10 cellular contexts compared by ENCODE assay signal in genomic region chr1:155984341-155984740, GRCh38. TPM values are rescaled to one million over a fixed set of nuclear protein-coding genes. Genes with fewer than 3 reads are reported as not detected.
DNase-seq lines count a peak whose midpoint lies in the region; ATAC-seq and TF ChIP-seq lines count a peak whose summit lies in the region.
"Had no signal": no experiment of that assay in that cellular context is flagged by ENCODE, and none has a peak within 500 bp of the region (broad histone marks: within the 10 kb centered on the region; RNA-seq: fewer than 3 reads in every experiment).

No MANE protein-coding gene starts in this region.

- WGBS in psoas muscle, 3 donors: 81 to 84% (median 82%) methylated on average over 7 of the region's 7 CpGs

- peak; percentile 63 for DNase-seq in NCI-H2171 treated with DMSO at 0.1 percent for 48 hours (lab: John Stamatoyannopoulos, UW)
- DNase-seq in epithelial cell of prostate (ENCODE audit: low read depth, low spot score): no peak
- DNase-seq in psoas muscle: no peak
- DNase-seq in H4 (ENCODE audit: low spot score): no peak
- no peak for DNase-seq in KG1 (lab: John Stamatoyannopoulos, UW)
- DNase-seq in stimulated activated CD4-positive, alpha-beta T cell treated with anti-CD3 and anti-CD28 coated beads, Interleukin-2, amount 100 ng/mL, for 24 hours: no peak
- DNase-seq: activated CD4-positive, alpha-beta T cell treated with anti-CD3 and anti-CD28 coated beads for 36 hours; immature natural killer cell had no signal

- peaks cover 47% of the 10 kb centered on the region for H3K4me1 ChIP-seq in ES-I3 (ENCODE audit: insufficient read depth, low read length)
- H3K4me1 ChIP-seq in psoas muscle: peaks cover 38% of the 10 kb centered on the region

- H3K9ac ChIP-seq in ES-I3 (ENCODE audit: low read depth, low read length): peak overlapping the region; percentile 16; the same call in 1 of the 2 replicates

- ATAC-seq in psoas muscle (no peak), HG02885 (IDR thresholded peaks at IDR 0.05; ENCODE audit: poor library complexity, unreplicated experiment) (no peak)

- H3K27me3 ChIP-seq in psoas muscle (ENCODE audit: insufficient read depth in 3 of 3, low read length in 2 of 3): no peaks in the 10 kb centered on the region

- H3K27ac ChIP-seq in epithelial cell of prostate (peak overlapping the region; percentile 97), psoas muscle (peak overlapping the region; percentile 89)

- intact Hi-C loops in psoas muscle (cut with DNase I): no loop called here

- no peaks in the 10 kb centered on the region for H3K36me3 ChIP-seq in ES-I3 (ENCODE audit: insufficient read depth, low read length)
- H3K36me3 ChIP-seq in psoas muscle (ENCODE audit: insufficient read depth in 1 of 2, low read depth in 1 of 2): no peaks in the 10 kb centered on the region

- no peak for TF ChIP-seq CTCF in psoas muscle (IDR thresholded peaks at IDR 0.05)

- no peaks in the 10 kb centered on the region for H3K9me3 ChIP-seq in ES-I3 (ENCODE audit: control insufficient read depth, insufficient read depth, low read length)
- H3K9me3 ChIP-seq in psoas muscle: no peaks in the 10 kb centered on the region

- H3K4me3 ChIP-seq in psoas muscle: no peak overlapping the region

RNA-seq across cellular contexts. Expression of gene ARHGEF2, which starts 6.0 kb away (rescaled TPM):
- 10 to 100 TPM; 22.8 to 54.0 (median 46.3) TPM for total RNA-seq in psoas muscle
- 10 to 100 TPM in 2 of 3 donors, 1 to 10 TPM in 1; 7.4 to 39.1 (median 12.1) TPM for polyA plus RNA-seq in psoas muscle
- total RNA-seq in H4 (2014; rRNA removed; shearing (Covaris generic)): 57.1 and 64.2 TPM in 2 replicates

RNA-seq across cellular contexts. Expression of gene SSR2, which starts 36.4 kb away (rescaled TPM):
- total RNA-seq in psoas muscle: 10 to 100 TPM; 44.6 to 77.5 (median 61.6) TPM
- polyA plus RNA-seq in psoas muscle: 100 to 1,000 TPM in 2 of 3 donors, 10 to 100 TPM in 1; 83.0 to 255 (median 124) TPM
- total RNA-seq in H4 (2014; rRNA removed; shearing (Covaris generic)): 874 and 1,103 TPM in 2 replicates

RNA-seq across cellular contexts. Expression of gene RXFP4, which starts 42.9 kb away (rescaled TPM):
- total RNA-seq in psoas muscle: not detected
- not detected for polyA plus RNA-seq in psoas muscle
- not detected in 2 replicates for total RNA-seq in H4 (2014; rRNA removed; shearing (Covaris generic))
- total RNA-seq: activated CD4-positive, alpha-beta T cell treated with anti-CD3 and anti-CD28 coated beads for 36 hours had no signal

RNA-seq across cellular contexts. Expression of gene KHDC4, which starts 50.1 kb away (rescaled TPM):
- 10 to 100 TPM; 16.4 to 26.1 (median 23.1) TPM for total RNA-seq in psoas muscle
- 10 to 100 TPM; 11.0 to 33.1 (median 11.2) TPM for polyA plus RNA-seq in psoas muscle
- total RNA-seq in H4 (2014; rRNA removed; shearing (Covaris generic)): 14.9 and 22.3 TPM in 2 replicates

Comparison
In these comparisons a context has a peak if more than half of its experiments do, and no peak if none do; other contexts are left out.
1. RNA of gene SSR2, which starts 36.4 kb away (total RNA-seq): 874 to 1,103 TPM in H4; 44.6 to 77.5 TPM in psoas muscle; every median in the first group is over 10 times any median in the second.